ENCODE assay signal across 1 cellular context in the genomic region with DNA sequence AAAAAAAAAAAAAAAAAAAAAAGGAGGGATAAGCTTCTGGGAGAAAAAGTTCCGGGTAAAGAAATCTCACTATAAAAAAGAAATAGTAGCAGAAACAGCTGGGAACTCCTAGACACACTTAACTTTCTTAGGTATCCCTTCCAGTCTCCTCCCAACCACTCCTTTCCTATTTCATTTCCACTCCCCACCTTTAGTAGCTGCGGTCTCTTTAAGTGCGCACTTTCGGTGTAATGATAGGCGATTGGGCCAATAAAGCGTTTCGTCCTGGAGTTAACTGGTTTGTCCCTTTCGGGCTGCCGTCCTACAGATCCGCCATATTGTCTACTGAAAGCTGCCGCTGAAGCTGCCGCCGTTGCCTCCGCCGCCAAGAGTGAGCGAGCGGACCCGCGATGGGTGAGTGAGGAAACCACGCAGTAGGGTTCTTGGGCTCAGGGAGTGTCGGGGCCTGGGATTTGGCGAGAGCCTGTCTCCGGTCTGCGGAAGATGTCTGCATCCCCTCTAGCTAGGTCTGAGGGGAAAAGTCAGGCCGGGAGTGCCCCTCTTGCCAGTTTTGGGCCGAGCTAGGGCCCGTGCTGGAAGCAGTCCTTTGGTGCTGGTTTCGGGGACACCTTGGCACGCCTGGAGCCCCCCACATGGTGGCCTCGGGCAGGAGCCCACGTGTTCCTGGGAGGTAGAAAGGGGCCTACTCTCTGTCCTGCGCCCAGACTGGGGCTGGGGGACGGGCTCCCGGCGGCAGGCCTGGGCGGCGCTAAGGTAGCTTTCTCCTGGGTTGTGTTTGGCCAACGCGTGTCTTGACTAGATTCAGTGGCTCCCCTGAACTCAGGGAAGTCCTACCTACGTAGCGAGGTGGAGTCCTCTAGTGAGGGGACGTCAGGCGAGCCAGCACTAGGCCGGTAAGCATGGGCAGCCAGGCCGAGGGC.
TF ChIP-seq lines count a peak whose summit lies in the region.

A gene (plus strand): TSS at position 315 of the 920 bp plus-strand sequence. CDS start 75 bp downstream, at position 390.

TF ChIP-seq in K562, 482 proteins besides CTCF, POLR2A, EP300 and RAD21 (continued from another document and continues in another):
- TF ChIP-seq, protein P1, sequence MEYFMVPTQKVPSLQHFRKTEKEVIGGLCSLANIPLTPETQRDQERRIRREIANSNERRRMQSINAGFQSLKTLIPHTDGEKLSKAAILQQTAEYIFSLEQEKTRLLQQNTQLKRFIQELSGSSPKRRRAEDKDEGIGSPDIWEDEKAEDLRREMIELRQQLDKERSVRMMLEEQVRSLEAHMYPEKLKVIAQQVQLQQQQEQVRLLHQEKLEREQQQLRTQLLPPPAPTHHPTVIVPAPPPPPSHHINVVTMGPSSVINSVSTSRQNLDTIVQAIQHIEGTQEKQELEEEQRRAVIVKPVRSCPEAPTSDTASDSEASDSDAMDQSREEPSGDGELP (CRISPR knock-in tag; IDR thresholded peaks at IDR 0.05; ENCODE audit: borderline replicate concordance) = peak; percentile 75
- no peak for TF ChIP-seq ATF1 (CRISPR knock-in tag; IDR thresholded peaks at IDR 0.05)
- peak; percentile 41 for TF ChIP-seq ATF1 (tag; IDR thresholded peaks at IDR 0.05)
- TF ChIP-seq LCOR (CRISPR knock-in tag; IDR thresholded peaks at IDR 0.05) = peak; percentile 96
- no peak for TF ChIP-seq ELF2 (CRISPR knock-in tag; IDR thresholded peaks at IDR 0.05)
- peak; percentile 56 for TF ChIP-seq SOX6 (IDR thresholded peaks at IDR 0.05)
- no peak for TF ChIP-seq HEY1 (CRISPR knock-in tag; IDR thresholded peaks at IDR 0.05; ENCODE audit: borderline replicate concordance)
- no peak for TF ChIP-seq MYNN (IDR thresholded peaks at IDR 0.05)
- TF ChIP-seq MYNN (CRISPR knock-in tag; IDR thresholded peaks at IDR 0.05) = no peak
- peak; percentile 11 for TF ChIP-seq NUFIP1 (IDR thresholded peaks at IDR 0.05; ENCODE audit: partially characterized antibody)
- TF ChIP-seq, protein P2, sequence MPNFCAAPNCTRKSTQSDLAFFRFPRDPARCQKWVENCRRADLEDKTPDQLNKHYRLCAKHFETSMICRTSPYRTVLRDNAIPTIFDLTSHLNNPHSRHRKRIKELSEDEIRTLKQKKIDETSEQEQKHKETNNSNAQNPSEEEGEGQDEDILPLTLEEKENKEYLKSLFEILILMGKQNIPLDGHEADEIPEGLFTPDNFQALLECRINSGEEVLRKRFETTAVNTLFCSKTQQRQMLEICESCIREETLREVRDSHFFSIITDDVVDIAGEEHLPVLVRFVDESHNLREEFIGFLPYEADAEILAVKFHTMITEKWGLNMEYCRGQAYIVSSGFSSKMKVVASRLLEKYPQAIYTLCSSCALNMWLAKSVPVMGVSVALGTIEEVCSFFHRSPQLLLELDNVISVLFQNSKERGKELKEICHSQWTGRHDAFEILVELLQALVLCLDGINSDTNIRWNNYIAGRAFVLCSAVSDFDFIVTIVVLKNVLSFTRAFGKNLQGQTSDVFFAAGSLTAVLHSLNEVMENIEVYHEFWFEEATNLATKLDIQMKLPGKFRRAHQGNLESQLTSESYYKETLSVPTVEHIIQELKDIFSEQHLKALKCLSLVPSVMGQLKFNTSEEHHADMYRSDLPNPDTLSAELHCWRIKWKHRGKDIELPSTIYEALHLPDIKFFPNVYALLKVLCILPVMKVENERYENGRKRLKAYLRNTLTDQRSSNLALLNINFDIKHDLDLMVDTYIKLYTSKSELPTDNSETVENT (CRISPR knock-in tag; IDR thresholded peaks at IDR 0.05) = peak; percentile 53; the same call in 1 of the 2 replicates
- 0 out of 2 replicates have a peak, but pooled peaks have one; percentile 21 for TF ChIP-seq ZNF583 (CRISPR knock-in tag; IDR thresholded peaks at IDR 0.05)
- TF ChIP-seq CBX2 (IDR thresholded peaks at IDR 0.05; ENCODE audit: insufficient read depth, low read length, poor library complexity, severe bottlenecking) = no peak
- TF ChIP-seq, protein P3, sequence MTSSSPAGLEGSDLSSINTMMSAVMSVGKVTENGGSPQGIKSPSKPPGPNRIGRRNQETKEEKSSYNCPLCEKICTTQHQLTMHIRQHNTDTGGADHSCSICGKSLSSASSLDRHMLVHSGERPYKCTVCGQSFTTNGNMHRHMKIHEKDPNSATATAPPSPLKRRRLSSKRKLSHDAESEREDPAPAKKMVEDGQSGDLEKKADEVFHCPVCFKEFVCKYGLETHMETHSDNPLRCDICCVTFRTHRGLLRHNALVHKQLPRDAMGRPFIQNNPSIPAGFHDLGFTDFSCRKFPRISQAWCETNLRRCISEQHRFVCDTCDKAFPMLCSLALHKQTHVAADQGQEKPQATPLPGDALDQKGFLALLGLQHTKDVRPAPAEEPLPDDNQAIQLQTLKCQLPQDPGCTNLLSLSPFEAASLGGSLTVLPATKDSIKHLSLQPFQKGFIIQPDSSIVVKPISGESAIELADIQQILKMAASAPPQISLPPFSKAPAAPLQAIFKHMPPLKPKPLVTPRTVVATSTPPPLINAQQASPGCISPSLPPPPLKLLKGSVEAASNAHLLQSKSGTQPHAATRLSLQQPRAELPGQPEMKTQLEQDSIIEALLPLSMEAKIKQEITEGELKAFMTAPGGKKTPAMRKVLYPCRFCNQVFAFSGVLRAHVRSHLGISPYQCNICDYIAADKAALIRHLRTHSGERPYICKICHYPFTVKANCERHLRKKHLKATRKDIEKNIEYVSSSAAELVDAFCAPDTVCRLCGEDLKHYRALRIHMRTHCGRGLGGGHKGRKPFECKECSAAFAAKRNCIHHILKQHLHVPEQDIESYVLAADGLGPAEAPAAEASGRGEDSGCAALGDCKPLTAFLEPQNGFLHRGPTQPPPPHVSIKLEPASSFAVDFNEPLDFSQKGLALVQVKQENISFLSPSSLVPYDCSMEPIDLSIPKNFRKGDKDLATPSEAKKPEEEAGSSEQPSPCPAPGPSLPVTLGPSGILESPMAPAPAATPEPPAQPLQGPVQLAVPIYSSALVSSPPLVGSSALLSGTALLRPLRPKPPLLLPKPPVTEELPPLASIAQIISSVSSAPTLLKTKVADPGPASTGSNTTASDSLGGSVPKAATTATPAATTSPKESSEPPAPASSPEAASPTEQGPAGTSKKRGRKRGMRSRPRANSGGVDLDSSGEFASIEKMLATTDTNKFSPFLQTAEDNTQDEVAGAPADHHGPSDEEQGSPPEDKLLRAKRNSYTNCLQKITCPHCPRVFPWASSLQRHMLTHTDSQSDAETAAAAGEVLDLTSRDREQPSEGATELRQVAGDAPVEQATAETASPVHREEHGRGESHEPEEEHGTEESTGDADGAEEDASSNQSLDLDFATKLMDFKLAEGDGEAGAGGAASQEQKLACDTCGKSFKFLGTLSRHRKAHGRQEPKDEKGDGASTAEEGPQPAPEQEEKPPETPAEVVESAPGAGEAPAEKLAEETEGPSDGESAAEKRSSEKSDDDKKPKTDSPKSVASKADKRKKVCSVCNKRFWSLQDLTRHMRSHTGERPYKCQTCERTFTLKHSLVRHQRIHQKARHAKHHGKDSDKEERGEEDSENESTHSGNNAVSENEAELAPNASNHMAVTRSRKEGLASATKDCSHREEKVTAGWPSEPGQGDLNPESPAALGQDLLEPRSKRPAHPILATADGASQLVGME (CRISPR knock-in tag; IDR thresholded peaks at IDR 0.05) = no peak
- peak; percentile 81 for TF ChIP-seq EP400 (IDR thresholded peaks at IDR 0.05)
- TF ChIP-seq, protein P4, sequence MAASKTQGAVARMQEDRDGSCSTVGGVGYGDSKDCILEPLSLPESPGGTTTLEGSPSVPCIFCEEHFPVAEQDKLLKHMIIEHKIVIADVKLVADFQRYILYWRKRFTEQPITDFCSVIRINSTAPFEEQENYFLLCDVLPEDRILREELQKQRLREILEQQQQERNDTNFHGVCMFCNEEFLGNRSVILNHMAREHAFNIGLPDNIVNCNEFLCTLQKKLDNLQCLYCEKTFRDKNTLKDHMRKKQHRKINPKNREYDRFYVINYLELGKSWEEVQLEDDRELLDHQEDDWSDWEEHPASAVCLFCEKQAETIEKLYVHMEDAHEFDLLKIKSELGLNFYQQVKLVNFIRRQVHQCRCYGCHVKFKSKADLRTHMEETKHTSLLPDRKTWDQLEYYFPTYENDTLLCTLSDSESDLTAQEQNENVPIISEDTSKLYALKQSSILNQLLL (CRISPR knock-in tag; IDR thresholded peaks at IDR 0.05; ENCODE audit: borderline replicate concordance) = no peak
- TF ChIP-seq IFI16 (CRISPR knock-in tag; IDR thresholded peaks at IDR 0.05) = no peak
- TF ChIP-seq, protein P5, sequence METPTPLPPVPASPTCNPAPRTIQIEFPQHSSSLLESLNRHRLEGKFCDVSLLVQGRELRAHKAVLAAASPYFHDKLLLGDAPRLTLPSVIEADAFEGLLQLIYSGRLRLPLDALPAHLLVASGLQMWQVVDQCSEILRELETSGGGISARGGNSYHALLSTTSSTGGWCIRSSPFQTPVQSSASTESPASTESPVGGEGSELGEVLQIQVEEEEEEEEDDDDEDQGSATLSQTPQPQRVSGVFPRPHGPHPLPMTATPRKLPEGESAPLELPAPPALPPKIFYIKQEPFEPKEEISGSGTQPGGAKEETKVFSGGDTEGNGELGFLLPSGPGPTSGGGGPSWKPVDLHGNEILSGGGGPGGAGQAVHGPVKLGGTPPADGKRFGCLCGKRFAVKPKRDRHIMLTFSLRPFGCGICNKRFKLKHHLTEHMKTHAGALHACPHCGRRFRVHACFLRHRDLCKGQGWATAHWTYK (CRISPR knock-in tag; IDR thresholded peaks at IDR 0.05) = 0 out of 2 replicates have a peak, but pooled peaks have one; percentile 63
- no peak for TF ChIP-seq KLF10 (CRISPR knock-in tag; IDR thresholded peaks at IDR 0.05)
- TF ChIP-seq KDM4B (IDR thresholded peaks at IDR 0.05; ENCODE audit: borderline replicate concordance in 2 of 2, low read depth in 1 of 2) = no peak; a peak in 1 of 4 replicates
- TF ChIP-seq MAFF (IDR thresholded peaks at IDR 0.05; ENCODE audit: low read length) = no peak
- TF ChIP-seq, protein P6, sequence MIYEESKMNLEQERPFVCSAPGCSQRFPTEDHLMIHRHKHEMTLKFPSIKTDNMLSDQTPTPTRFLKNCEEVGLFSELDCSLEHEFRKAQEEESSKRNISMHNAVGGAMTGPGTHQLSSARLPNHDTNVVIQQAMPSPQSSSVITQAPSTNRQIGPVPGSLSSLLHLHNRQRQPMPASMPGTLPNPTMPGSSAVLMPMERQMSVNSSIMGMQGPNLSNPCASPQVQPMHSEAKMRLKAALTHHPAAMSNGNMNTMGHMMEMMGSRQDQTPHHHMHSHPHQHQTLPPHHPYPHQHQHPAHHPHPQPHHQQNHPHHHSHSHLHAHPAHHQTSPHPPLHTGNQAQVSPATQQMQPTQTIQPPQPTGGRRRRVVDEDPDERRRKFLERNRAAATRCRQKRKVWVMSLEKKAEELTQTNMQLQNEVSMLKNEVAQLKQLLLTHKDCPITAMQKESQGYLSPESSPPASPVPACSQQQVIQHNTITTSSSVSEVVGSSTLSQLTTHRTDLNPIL (CRISPR knock-in tag; IDR thresholded peaks at IDR 0.05) = no peak
- TF ChIP-seq, protein P7, sequence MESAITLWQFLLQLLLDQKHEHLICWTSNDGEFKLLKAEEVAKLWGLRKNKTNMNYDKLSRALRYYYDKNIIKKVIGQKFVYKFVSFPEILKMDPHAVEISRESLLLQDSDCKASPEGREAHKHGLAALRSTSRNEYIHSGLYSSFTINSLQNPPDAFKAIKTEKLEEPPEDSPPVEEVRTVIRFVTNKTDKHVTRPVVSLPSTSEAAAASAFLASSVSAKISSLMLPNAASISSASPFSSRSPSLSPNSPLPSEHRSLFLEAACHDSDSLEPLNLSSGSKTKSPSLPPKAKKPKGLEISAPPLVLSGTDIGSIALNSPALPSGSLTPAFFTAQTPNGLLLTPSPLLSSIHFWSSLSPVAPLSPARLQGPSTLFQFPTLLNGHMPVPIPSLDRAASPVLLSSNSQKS (CRISPR knock-in tag; IDR thresholded peaks at IDR 0.05) = no peak
- peak; percentile 57 for TF ChIP-seq HNRNPLL (IDR thresholded peaks at IDR 0.05; ENCODE audit: low read depth, low read length, poor library complexity, severe bottlenecking)
- no peak for TF ChIP-seq HMG20B (CRISPR knock-in tag; IDR thresholded peaks at IDR 0.05)
- no peak; the same call in 1 of the 2 replicates for TF ChIP-seq CBFB (CRISPR knock-in tag; IDR thresholded peaks at IDR 0.05)
- TF ChIP-seq L3MBTL2 (IDR thresholded peaks at IDR 0.05) = peak; percentile 62
- peak; percentile 20; the same call in 1 of the 2 replicates for TF ChIP-seq HDAC8 (tag; IDR thresholded peaks at IDR 0.05)
- TF ChIP-seq, protein P8, sequence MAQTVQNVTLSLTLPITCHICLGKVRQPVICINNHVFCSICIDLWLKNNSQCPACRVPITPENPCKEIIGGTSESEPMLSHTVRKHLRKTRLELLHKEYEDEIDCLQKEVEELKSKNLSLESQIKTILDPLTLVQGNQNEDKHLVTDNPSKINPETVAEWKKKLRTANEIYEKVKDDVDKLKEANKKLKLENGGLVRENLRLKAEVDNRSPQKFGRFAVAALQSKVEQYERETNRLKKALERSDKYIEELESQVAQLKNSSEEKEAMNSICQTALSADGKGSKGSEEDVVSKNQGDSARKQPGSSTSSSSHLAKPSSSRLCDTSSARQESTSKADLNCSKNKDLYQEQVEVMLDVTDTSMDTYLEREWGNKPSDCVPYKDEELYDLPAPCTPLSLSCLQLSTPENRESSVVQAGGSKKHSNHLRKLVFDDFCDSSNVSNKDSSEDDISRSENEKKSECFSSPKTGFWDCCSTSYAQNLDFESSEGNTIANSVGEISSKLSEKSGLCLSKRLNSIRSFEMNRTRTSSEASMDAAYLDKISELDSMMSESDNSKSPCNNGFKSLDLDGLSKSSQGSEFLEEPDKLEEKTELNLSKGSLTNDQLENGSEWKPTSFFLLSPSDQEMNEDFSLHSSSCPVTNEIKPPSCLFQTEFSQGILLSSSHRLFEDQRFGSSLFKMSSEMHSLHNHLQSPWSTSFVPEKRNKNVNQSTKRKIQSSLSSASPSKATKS (CRISPR knock-in tag; IDR thresholded peaks at IDR 0.05) = no peak
- TF ChIP-seq FIP1L1 (IDR thresholded peaks at IDR 0.05; ENCODE audit: low read depth, low read length, poor library complexity, severe bottlenecking) = no peak
- TF ChIP-seq POLR2H (tag; IDR thresholded peaks at IDR 0.05; ENCODE audit: low read depth) = peak; percentile 24; the same call in 1 of the 2 replicates
- no peak for TF ChIP-seq MED1 (CRISPR knock-in tag; IDR thresholded peaks at IDR 0.05; ENCODE audit: borderline replicate concordance)
